ENCODE assay signal across 28 cellular contexts in the genomic region with DNA sequence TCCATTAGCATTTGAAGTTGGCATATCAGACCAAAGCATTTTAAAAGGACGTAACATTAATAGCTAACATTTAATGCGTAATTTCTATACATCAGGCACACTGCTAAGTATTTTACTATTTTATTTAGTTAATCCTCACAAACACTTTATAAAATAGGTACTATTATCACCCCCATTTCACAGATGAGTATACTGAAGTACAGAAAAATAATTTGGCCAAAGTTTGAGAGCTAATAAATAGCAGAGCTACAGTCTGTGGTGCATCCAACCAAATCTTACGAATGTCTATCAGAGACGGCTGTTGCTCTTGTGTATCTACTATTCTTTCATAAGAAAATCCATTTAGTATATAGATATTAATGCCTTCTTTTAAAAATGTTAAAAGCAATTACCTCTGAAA.
"Had no signal": no experiment of that assay in that cellular context is flagged by ENCODE, and none has a peak within 500 bp of the region (broad histone marks: within the 10 kb centered on the region; RNA-seq: fewer than 3 reads in every experiment).

No MANE protein-coding gene starts in this region.

- H3K27me3 ChIP-seq: colonic mucosa, esophagus squamous epithelium, gastrocnemius medialis, heart right ventricle, left lung had no signal

- ATAC-seq: effector memory CD8-positive, alpha-beta T cell; esophagus mucosa; gastrocnemius medialis; heart right ventricle; left cardiac atrium; left lung; left ventricle myocardium superior; lower lobe of right lung; mucosa of descending colon had no signal

- H3K9me3 Mint-ChIP-seq: dendritic cell treated with granulocyte-macrophage colony-stimulating factor and Interleukin-4, amounts not matched to agents 40 ng/mL and 50 ng/mL, for 4 days; effector memory CD8-positive, alpha-beta T cell; endodermal cell; mesothelial cell of epicardium; naive B cell had no signal

- H3K4me3 Mint-ChIP-seq: dendritic cell treated with granulocyte-macrophage colony-stimulating factor and Interleukin-4, amounts not matched to agents 40 ng/mL and 50 ng/mL, for 4 days; effector memory CD8-positive, alpha-beta T cell; endodermal cell; mesothelial cell of epicardium; naive B cell had no signal

- H3K4me1 ChIP-seq: colonic mucosa, esophagus squamous epithelium, gastrocnemius medialis, lower lobe of right lung had no signal

- H3K27me3 Mint-ChIP-seq: dendritic cell treated with granulocyte-macrophage colony-stimulating factor and Interleukin-4, amounts not matched to agents 40 ng/mL and 50 ng/mL, for 4 days; effector memory CD8-positive, alpha-beta T cell; naive B cell had no signal

- H3K4me3 ChIP-seq: colonic mucosa, esophagus squamous epithelium, gastrocnemius medialis, heart right ventricle, left lung, lower lobe of right lung, mucosa of descending colon had no signal

- DNase-seq: colonic mucosa; cortex of kidney; effector CD8-positive, alpha-beta T cell; effector memory CD8-positive, alpha-beta T cell; endodermal cell; erythroblast; esophagus squamous epithelium; foreskin fibroblast; foreskin melanocyte; gastrocnemius medialis; glutamatergic neuron; head of caudate nucleus; heart right ventricle; hippocampal formation; left cardiac atrium; left lung; left ventricle myocardium superior; lower lobe of right lung; mesenchymal stem cell; mucosa of descending colon; naive B cell had no signal

- H3K36me3 ChIP-seq: colonic mucosa had no signal

- H3K9me3 ChIP-seq: colonic mucosa, esophagus squamous epithelium, gastrocnemius medialis, heart right ventricle, left lung, lower lobe of right lung, mucosa of descending colon had no signal

- H3K4me1 Mint-ChIP-seq: endodermal cell, mesothelial cell of epicardium had no signal

- H3K27ac ChIP-seq: colonic mucosa, epithelial cell of prostate, esophagus squamous epithelium, gastrocnemius medialis, heart right ventricle, left lung, lower lobe of right lung had no signal

- FAIRE-seq: endometrium, islet of Langerhans, keratinocyte had no signal

- H3K27ac Mint-ChIP-seq: dendritic cell treated with granulocyte-macrophage colony-stimulating factor and Interleukin-4, amounts not matched to agents 40 ng/mL and 50 ng/mL, for 4 days; endodermal cell; mesothelial cell of epicardium had no signal
